Comparison of ENCODE assay signal across 8 cellular contexts in the genomic region with DNA sequence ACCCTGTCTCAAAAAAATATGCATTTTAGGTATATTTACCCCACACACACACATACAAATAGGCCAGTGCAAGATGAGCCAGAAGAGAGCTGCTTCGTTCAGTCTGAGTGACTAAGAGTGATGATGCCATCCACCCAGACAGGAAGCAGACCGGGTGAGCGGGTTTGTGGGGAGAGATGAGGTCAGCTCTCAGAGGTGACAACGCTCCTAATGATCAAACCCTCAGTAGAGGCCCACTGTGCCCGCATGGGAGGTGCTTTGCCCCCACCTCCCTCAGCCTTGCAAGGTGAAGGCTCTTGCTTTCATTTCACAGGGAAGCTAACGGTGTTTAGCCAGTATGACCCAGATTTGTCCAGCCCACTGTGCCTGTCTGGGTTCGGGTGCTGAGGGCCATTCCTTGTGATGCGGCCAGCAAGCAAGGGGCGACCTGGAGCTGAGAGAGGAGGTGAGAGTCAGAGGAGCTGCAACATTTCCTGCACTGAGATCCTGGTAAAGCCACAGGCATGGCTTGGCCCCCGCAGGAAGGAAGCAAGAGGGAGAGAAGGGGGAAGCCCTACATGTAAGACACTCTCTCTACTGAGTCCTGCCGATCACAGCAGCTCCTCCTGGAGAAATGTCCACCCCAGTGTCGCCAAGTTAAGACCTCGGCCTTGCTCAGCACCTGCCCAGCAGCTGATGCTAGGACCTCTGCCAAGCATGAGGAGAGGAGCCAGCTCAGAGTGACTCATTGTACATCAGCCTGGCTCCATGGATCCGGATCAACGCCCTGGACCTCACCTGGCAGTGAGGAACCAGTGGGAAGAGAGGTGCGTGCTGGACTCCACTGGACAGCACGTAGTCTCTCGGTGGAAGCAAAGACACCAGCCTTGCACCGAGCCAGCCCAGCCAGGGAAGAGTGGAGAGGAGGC. TPM values are rescaled to one million over a fixed set of nuclear protein-coding genes. Genes with fewer than 3 reads are reported as not detected.
DNase-seq lines count a peak whose midpoint lies in the region; ATAC-seq and TF ChIP-seq lines count a peak whose summit lies in the region.

No MANE protein-coding gene starts in this region.

- H3K27me3 ChIP-seq in A673 (replicated peaks; ENCODE audit: insufficient read depth, low read depth, low read length, poor library complexity) = no peaks in the 10 kb centered on the region
- no peaks in the 10 kb centered on the region for H3K27me3 ChIP-seq in left ventricle myocardium inferior (ENCODE audit: low read depth)

- ATAC-seq in HG03280 (IDR thresholded peaks at IDR 0.05; ENCODE audit: unreplicated experiment) = peak; percentile 98

- H3K4me1 ChIP-seq in A673 (ENCODE audit: insufficient read depth, low read length, poor library complexity, severe bottlenecking) = peaks cover 9% of the 10 kb centered on the region
- H3K4me1 ChIP-seq in left ventricle myocardium inferior = peaks cover 24% of the 10 kb centered on the region

- CTCF ChIA-PET in A673 (lab: Charles Lee) = no interaction called here

- H3K27ac ChIP-seq in A673 (ENCODE audit: low read depth, low read length, poor library complexity, severe bottlenecking) (no peak overlapping the region), left ventricle myocardium inferior (replicated peaks) (peak overlapping the region; percentile 86)

- DNase-seq in A673 (ENCODE audit: low spot score) = peak; percentile 25
- peak; percentile 71 for DNase-seq in GM19238 (ENCODE audit: insufficient read length, low spot score)
- DNase-seq in SHP77 (lab: John Stamatoyannopoulos, UW) = peak; percentile 27 to 71
- peak; percentile 93 for DNase-seq in activated effector memory CD4-positive, alpha-beta T cell treated with anti-CD3 and anti-CD28 coated beads, Interleukin-2, amount 50 U/mL, for 16 hours
- DNase-seq in left ventricle myocardium inferior = peak; percentile 22
- peak; percentile 57 to 73 for DNase-seq in stimulated activated CD4-positive, alpha-beta T cell treated with anti-CD3 and anti-CD28 coated beads, Interleukin-1b, Interleukin-23, amount 100 ng/mL, for 4 hours (ENCODE audit: low read depth in 2 of 2)
- no peak for DNase-seq in DMS 273 (lab: John Stamatoyannopoulos, UW; ENCODE audit: unreplicated experiment)

- BruUV-seq in A673 (replicated peaks; lab: Mats Ljungman, UMichigan) = no TSS peak

- POLR2A ChIA-PET in A673 (lab: Charles Lee; ENCODE audit: low non-redundant PET) = no interaction called here

- no peaks in the 10 kb centered on the region for H3K36me3 ChIP-seq in A673 (ENCODE audit: insufficient read depth, low read length, poor library complexity, severe bottlenecking)
- H3K36me3 ChIP-seq in left ventricle myocardium inferior = no peaks in the 10 kb centered on the region

- intact Hi-C loops in A673 (cut with micrococcal nuclease; ENCODE audit: unreplicated experiment) = no loop called here
- intact Hi-C loops in left ventricle myocardium inferior (cut with micrococcal nuclease) = no loop called here

- no peak for TF ChIP-seq CTCF in A673 (conservative IDR thresholded peaks at IDR 0.05; ENCODE audit: low read depth, low read length)
- no peak for TF ChIP-seq CTCF in left ventricle myocardium inferior (IDR thresholded peaks at IDR 0.05; ENCODE audit: borderline replicate concordance)

- H3K9me3 ChIP-seq in A673 (ENCODE audit: low read depth, low read length, poor library complexity, severe bottlenecking) = no peaks in the 10 kb centered on the region
- H3K9me3 ChIP-seq in left ventricle myocardium inferior (replicated peaks) = no peaks in the 10 kb centered on the region

- H3K4me3 ChIP-seq in A673 (ENCODE audit: low read depth, low read length, poor library complexity, severe bottlenecking) (no peak overlapping the region), left ventricle myocardium inferior (no peak overlapping the region)

RNA-seq across cellular contexts. Expression of a gene that starts 37.0 kb away (rescaled TPM):
- total RNA-seq in A673 (2021) (84.2 and 97.4 TPM in 2 replicates), left ventricle myocardium inferior (22.8 TPM)

RNA-seq across cellular contexts. Expression of a gene that starts 50.4 kb away (rescaled TPM):
- total RNA-seq in A673 (2021) (69.1 and 77.4 TPM in 2 replicates), left ventricle myocardium inferior (60.1 TPM)

RNA-seq across cellular contexts. Expression of a gene that starts 55.8 kb away (rescaled TPM):
- total RNA-seq in A673 (2021) (110 and 112 TPM in 2 replicates), left ventricle myocardium inferior (42.6 TPM)
